Comparison of ENCODE assay signal across 1 cellular context in genomic region chr1:154416496-154417337, GRCh38.
TF ChIP-seq lines count a peak whose summit lies in the region.

No MANE protein-coding gene starts in this region.

TF ChIP-seq in IMR-90, 13 proteins besides CTCF, POLR2A, EP300 and RAD21:
- TF ChIP-seq RFX5 (IDR thresholded peaks at IDR 0.05; ENCODE audit: low read depth, low read length), result no peak
- no peak for TF ChIP-seq RCOR1 (IDR thresholded peaks at IDR 0.05; ENCODE audit: insufficient replicate concordance, low read length)
- TF ChIP-seq USF2 (IDR thresholded peaks at IDR 0.05; ENCODE audit: low read depth, low read length), result no peak
- no peak for TF ChIP-seq SMC3 (IDR thresholded peaks at IDR 0.05; ENCODE audit: low read depth, low read length)
- TF ChIP-seq MAZ (IDR thresholded peaks at IDR 0.05; ENCODE audit: borderline replicate concordance, low read depth, low read length), result no peak
- no peak for TF ChIP-seq MAFK (IDR thresholded peaks at IDR 0.05; ENCODE audit: low read depth, low read length)
- TF ChIP-seq CEBPB (IDR thresholded peaks at IDR 0.05; ENCODE audit: low read depth, low read length), result no peak
- no peak for TF ChIP-seq BHLHE40 (IDR thresholded peaks at IDR 0.05; ENCODE audit: low read depth, low read length)
